Comparison of ENCODE assay signal across 8 cellular contexts in the genomic region with DNA sequence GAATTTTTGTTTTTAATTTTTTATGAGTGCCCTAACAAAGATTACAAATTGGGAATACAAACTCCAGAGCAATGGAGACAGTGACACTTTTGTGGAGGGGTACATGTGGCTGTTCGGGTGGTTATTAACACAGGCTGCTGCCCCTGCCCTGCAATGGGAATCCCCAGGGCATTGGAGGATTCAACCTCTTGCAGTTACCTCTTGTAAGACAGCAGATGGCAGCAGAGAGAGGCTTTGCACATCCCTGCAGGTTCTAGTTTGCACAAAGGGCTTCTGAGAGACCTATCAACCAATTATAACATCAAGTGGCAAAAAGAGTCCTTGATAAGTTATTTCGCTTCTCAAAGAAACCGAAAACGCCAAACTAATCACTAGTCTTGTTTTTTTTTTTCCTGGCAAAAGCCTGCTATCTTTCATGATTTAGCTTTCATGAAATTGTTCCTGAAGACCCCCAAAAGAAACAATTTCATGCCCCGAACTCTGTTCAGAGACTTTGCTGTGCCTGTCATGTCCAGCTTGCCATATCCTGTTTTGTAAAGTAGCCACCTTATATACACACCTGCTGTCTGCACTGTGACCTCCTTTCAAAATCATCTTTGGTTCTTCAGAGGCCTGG. TPM values are rescaled to one million over a fixed set of nuclear protein-coding genes. Genes with fewer than 3 reads are reported as not detected.
DNase-seq lines count a peak whose midpoint lies in the region; ATAC-seq, FAIRE-seq and TF ChIP-seq lines count a peak whose summit lies in the region.

No MANE protein-coding gene starts in this region.

- TF ChIP-seq CTCF in A549 (IDR thresholded peaks at IDR 0.05): peak; percentile 67
- TF ChIP-seq CTCF in GM12873 (IDR thresholded peaks at IDR 0.05; ENCODE audit: insufficient read depth, low read depth, low read length, missing control alignments): peak; percentile 91
- peak; percentile 74 to 91 (median 86) for TF ChIP-seq CTCF in right lobe of liver (IDR thresholded peaks at IDR 0.05)

- TF ChIP-seq EP300 in A549 (IDR thresholded peaks at IDR 0.05): no peak

- intact Hi-C loops in right lobe of liver (cut with DNase I): no loop called here

- POLR2A ChIA-PET in A549 (lab: Yijun Ruan, JAX): no interaction called here

- DNase-seq in A549 (ENCODE audit: low read depth in 1 of 2, low spot score in 1 of 2) (peak; percentile 58 to 71), NCI-H2107 (lab: John Stamatoyannopoulos, UW) (peak; percentile 34), dermis blood vessel endothelial cell (peak; percentile 87), right lobe of liver (no peak), substantia nigra (lab: John Stamatoyannopoulos, UW) (peak in 27 of 49 donors; percentile 8 to 78 (median 28))

- TF ChIP-seq RAD21 in A549 (conservative IDR thresholded peaks at IDR 0.05 in 1 of 2, IDR thresholded peaks at IDR 0.05 in 1 of 2): peak; percentile 60 to 67; a peak in 4 of 5 replicates

- H3K9me3 ChIP-seq in A549: no peaks in the 10 kb centered on the region
- peaks cover 0 to 1% (median 0%) of the 10 kb centered on the region in 4 donors for H3K9me3 ChIP-seq in right lobe of liver

- no peaks in the 10 kb centered on the region for H3K36me3 ChIP-seq in right lobe of liver

- FAIRE-seq in A549 (lab: Jason Lieb, UNC): no peak
- peak; percentile 67 for FAIRE-seq in TTC549 (lab: Jason Lieb, UNC)

- TF ChIP-seq POLR2A in A549 (IDR thresholded peaks at IDR 0.05; ENCODE audit: low read length) (no peak), right lobe of liver (IDR thresholded peaks at IDR 0.05) (no peak)

- H3K27ac ChIP-seq in A549 (no peak overlapping the region), right lobe of liver (no peak overlapping the region), substantia nigra (ENCODE audit: low read depth, low read length, poor library complexity, severe bottlenecking) (no peak overlapping the region)

- ATAC-seq in A549 (peak; percentile 93 to 96), HG02798 (IDR thresholded peaks at IDR 0.05; ENCODE audit: poor library complexity, unreplicated experiment) (peak; percentile 80), right lobe of liver (peak; percentile 96 to 98 (median 97))

- H3K4me3 ChIP-seq in A549: no peak overlapping the region
- no peak overlapping the region for H3K4me3 ChIP-seq in right lobe of liver

- 20% methylated on average over 5 of the region's 5 CpGs for WGBS in A549 (ENCODE audit: missing lambda C conversion rate)
- WGBS in right lobe of liver (ENCODE audit: insufficient coverage, low coverage, low lambda C conversion rate, missing lambda C conversion rate): 16% methylated on average over 5 of the region's 5 CpGs

- CTCF ChIA-PET in A549 (lab: Yijun Ruan, JAX): interaction anchor here (0.7 to 2.1 kb wide), 10 partner anchors 9 to 743 kb away, joined by 3 to 16 read pairs (median 4); a partner anchor contains a TSS

- H3K4me1 ChIP-seq in A549 (no peaks in the 10 kb centered on the region), right lobe of liver (peaks cover 0 to 2% (median 0%) of the 10 kb centered on the region in 4 donors)

- H3K27me3 ChIP-seq in right lobe of liver: no peaks in the 10 kb centered on the region

- no peak overlapping the region; the same call in 2 of the 3 replicates for H3K4me2 ChIP-seq in A549

TF ChIP-seq in A549, 52 proteins besides CTCF, POLR2A, EP300 and RAD21:
- TF ChIP-seq ESRRA (IDR thresholded peaks at IDR 0.05; ENCODE audit: borderline replicate concordance, low read length) (no peak), SMC3 (IDR thresholded peaks at IDR 0.05) (peak; percentile 60; the same call in 2 of the 3 replicates), NR3C1 (IDR thresholded peaks at IDR 0.05) (no peak), JUNB (IDR thresholded peaks at IDR 0.05) (no peak)

RNA-seq across cellular contexts. Expression of a gene that starts 10.4 kb away (rescaled TPM):
- 0.66 and 0.77 TPM in 2 replicates for polyA plus RNA-seq in A549 (2011; rRNA removed)
- 0.29 and 0.35 TPM in 2 replicates for polyA plus RNA-seq in A549 (2012; cell fraction: cytosol; rRNA removed)
- 0.24 and 0.25 TPM in 2 replicates for polyA plus RNA-seq in A549 (2012; cell fraction: nucleus; rRNA removed)
- polyA plus RNA-seq in A549 (2017; fragmentation: RNase III; extraction: RNeasy Plus Mini Kit Qiagen cat#74134 plus additional on column Dnase treatment): 0.26 to 0.40 TPM (median 0.33 TPM) in 3 replicates
- polyA minus RNA-seq in A549 (2011; rRNA and poly(A)+ RNA removed): 0.39 and 0.50 TPM in 2 replicates
- total RNA-seq in dermis blood vessel endothelial cell: 0.05 and 0.17 TPM in 2 replicates
- 10 to 100 TPM; 21.8 to 40.0 (median 30.0) TPM for total RNA-seq in right lobe of liver

RNA-seq across cellular contexts. Expression of a gene that starts 21.5 kb away (rescaled TPM):
- polyA plus RNA-seq in A549 (2011; rRNA removed): 0.06 and 0.08 TPM in 2 replicates
- 0.05 TPM in 2 replicates for polyA plus RNA-seq in A549 (2012; cell fraction: cytosol; rRNA removed)
- polyA plus RNA-seq in A549 (2012; cell fraction: nucleus; rRNA removed): 0.02 and 0.08 TPM in 2 replicates
- polyA plus RNA-seq in A549 (2017; fragmentation: RNase III; extraction: RNeasy Plus Mini Kit Qiagen cat#74134 plus additional on column Dnase treatment): 0.17 to 0.20 TPM (median 0.19 TPM) in 3 replicates
- 0.04 and 0.05 TPM in 2 replicates for polyA minus RNA-seq in A549 (2011; rRNA and poly(A)+ RNA removed)
- total RNA-seq in dermis blood vessel endothelial cell: under 0.01 TPM in 1 of 2 replicates, not detected in the other
- under 1 TPM in 1 of 6 experiments, not detected in 5; 0.11 TPM for total RNA-seq in right lobe of liver

RNA-seq across cellular contexts. Expression of a gene that starts 49.8 kb away (rescaled TPM):
- polyA plus RNA-seq in A549 (2011; rRNA removed) (0.06 TPM in 1 of 2 replicates, not detected in the other), A549 (2017; fragmentation: RNase III; extraction: RNeasy Plus Mini Kit Qiagen cat#74134 plus additional on column Dnase treatment) (not detected in 3 replicates)
- 0.03 TPM in 1 of 2 replicates, not detected in the other for polyA plus RNA-seq in A549 (2012; cell fraction: cytosol; rRNA removed)
- not detected in 2 replicates for polyA plus RNA-seq in A549 (2012; cell fraction: nucleus; rRNA removed)
- polyA minus RNA-seq in A549 (2011; rRNA and poly(A)+ RNA removed): not detected in 2 replicates
- total RNA-seq in dermis blood vessel endothelial cell (not detected in 2 replicates), right lobe of liver (not detected)

Comparison
In these comparisons a context has a peak if more than half of its experiments do, and no peak if none do; other contexts are left out.
1. DNase-seq: peak in A549 (2 of 2), NCI-H2107 (single experiment), dermis blood vessel endothelial cell (single experiment) and substantia nigra (27 of 49); none in right lobe of liver (0 of 3).
2. RNA of a gene that starts 10.4 kb away (total RNA-seq): 21.8 to 40.0 TPM in right lobe of liver; 0.05 to 0.17 TPM in dermis blood vessel endothelial cell; every median in the first group is over 10 times any median in the second.
3. Peak in every context shown above with its lines, with median percentiles within 50 percentile points of each other: ATAC-seq and CTCF ChIP-seq.